ENCODE assay signal across 9 cellular contexts in the genomic region with DNA sequence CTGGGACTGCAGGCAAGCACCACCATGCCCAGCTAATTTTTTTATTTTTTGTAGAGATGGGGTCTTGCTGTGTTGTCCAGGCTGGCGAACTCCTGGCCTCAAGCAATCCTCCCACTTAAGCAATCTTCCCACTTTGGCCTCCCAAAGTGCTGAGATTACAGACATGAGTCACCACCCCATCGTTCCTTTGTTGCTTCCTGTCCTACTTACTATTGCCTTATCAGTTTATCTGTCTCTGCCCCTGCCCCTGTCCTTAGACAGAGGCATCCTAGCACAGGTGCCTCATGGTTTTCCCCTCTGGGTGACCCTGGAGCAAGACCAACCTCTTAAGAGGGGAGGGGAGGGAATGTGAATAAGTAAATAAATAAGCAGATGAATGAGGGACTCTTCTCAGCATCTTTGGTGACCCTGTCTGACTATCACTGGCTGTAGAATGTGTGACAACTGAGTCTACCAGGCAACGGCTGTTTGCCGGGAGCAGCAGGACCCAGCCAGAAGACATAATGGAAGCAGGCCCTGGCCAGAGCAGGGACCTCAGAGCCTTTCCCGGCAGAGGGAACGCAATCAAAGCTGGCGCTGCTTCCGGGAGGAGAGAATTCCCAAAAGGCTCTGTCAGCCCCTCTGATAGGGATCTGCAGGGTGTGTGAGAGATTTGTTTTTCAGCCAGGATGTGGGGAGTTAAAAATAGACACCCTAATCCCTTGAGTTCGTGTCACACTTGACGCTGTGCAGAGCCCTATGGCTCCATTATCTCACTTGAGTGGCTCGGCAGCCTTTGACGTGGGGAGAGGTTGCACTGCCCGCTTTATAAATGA. TPM values are rescaled to one million over a fixed set of nuclear protein-coding genes. Genes with fewer than 3 reads are reported as not detected.
DNase-seq lines count a peak whose midpoint lies in the region; ATAC-seq and TF ChIP-seq lines count a peak whose summit lies in the region.
"Had no signal": no experiment of that assay in that cellular context is flagged by ENCODE, and none has a peak within 500 bp of the region (broad histone marks: within the 10 kb centered on the region; RNA-seq: fewer than 3 reads in every experiment).

No MANE protein-coding gene starts in this region.

- intact Hi-C loops in CD4-positive, alpha-beta memory T cell (cut with micrococcal nuclease) = no loop called here

- POLR2A ChIA-PET in CD4-positive, alpha-beta memory T cell (lab: Charles Lee; ENCODE audit: partially characterized antibody) = no interaction called here

- H3K4me3 Mint-ChIP-seq in chondrocyte (ENCODE audit: unreplicated experiment) = no peak overlapping the region
- no peak overlapping the region for H3K4me3 Mint-ChIP-seq in CD4-positive, alpha-beta memory T cell

- DNase-seq in BE2C = peak; percentile 75
- DNase-seq in NB4 (ENCODE audit: low read depth) = peak; percentile 59
- DNase-seq in chondrocyte (ENCODE audit: low spot score) = no peak
- no peak for DNase-seq in activated CD4-positive, alpha-beta T cell treated with anti-CD3 and anti-CD28 coated beads, Interleukin-2, amount 50 U/mL, for 48 hours
- no peak for DNase-seq in Kasumi-1 (lab: John Stamatoyannopoulos, UW)
- DNase-seq in CD4-positive, alpha-beta memory T cell = no peak
- DNase-seq: activated gamma-delta T cell had no signal

- H3K27me3 Mint-ChIP-seq in chondrocyte (ENCODE audit: low read depth) = peaks cover 3% of the 10 kb centered on the region
- peaks cover 20 to 37% of the 10 kb centered on the region in 2 donors for H3K27me3 Mint-ChIP-seq in CD4-positive, alpha-beta memory T cell

- CTCF ChIA-PET in CD4-positive, alpha-beta memory T cell (lab: Charles Lee; ENCODE audit: partially characterized antibody) = no interaction called here

- TF ChIP-seq POLR2A in NB4 (IDR thresholded peaks at IDR 0.05; ENCODE audit: extremely low read depth, insufficient read length) = no peak

- H3K36me3 Mint-ChIP-seq in chondrocyte (ENCODE audit: low read depth) = no peaks in the 10 kb centered on the region
- H3K36me3 Mint-ChIP-seq in CD4-positive, alpha-beta memory T cell = no peaks in the 10 kb centered on the region

- ATAC-seq in GM21717 (IDR thresholded peaks at IDR 0.05; ENCODE audit: unreplicated experiment) = no peak

- H3K4me3 ChIP-seq in BE2C (ENCODE audit: low read depth, low read length) (peak overlapping the region; percentile 0; the same call in 1 of the 2 replicates), NB4 (ENCODE audit: low read depth, low read length) (no peak overlapping the region), mesodermal cell (ENCODE audit: extremely low read depth, insufficient read depth, low read length, poor library complexity, severe bottlenecking) (no peak overlapping the region)
- no peak overlapping the region for H3K4me3 ChIP-seq in CD4-positive, alpha-beta memory T cell (ENCODE audit: low read length in 2 of 2)

- peaks cover 26% of the 10 kb centered on the region for H3K4me1 Mint-ChIP-seq in chondrocyte (ENCODE audit: low read depth)
- H3K4me1 Mint-ChIP-seq in CD4-positive, alpha-beta memory T cell = peaks cover 2 to 9% (median 6%) of the 10 kb centered on the region in 4 donors

- H3K9me3 ChIP-seq in BE2C (no peaks in the 10 kb centered on the region), mesodermal cell (ENCODE audit: control insufficient read depth, low read length) (no peaks in the 10 kb centered on the region)
- H3K9me3 ChIP-seq in CD4-positive, alpha-beta memory T cell (ENCODE audit: control insufficient read depth in 1 of 2, low read length in 2 of 2) = no peaks in the 10 kb centered on the region

- no peaks in the 10 kb centered on the region for H3K27me3 ChIP-seq in BE2C
- H3K27me3 ChIP-seq in CD4-positive, alpha-beta memory T cell (ENCODE audit: insufficient read depth, low read length) = no peaks in the 10 kb centered on the region

- no peaks in the 10 kb centered on the region for H3K36me3 ChIP-seq in BE2C
- H3K36me3 ChIP-seq in mesodermal cell (ENCODE audit: control insufficient read depth, insufficient read depth, low read length) = no peaks in the 10 kb centered on the region
- no peaks in the 10 kb centered on the region for H3K36me3 ChIP-seq in CD4-positive, alpha-beta memory T cell (ENCODE audit: insufficient read depth, low read length)

- H3K4me1 ChIP-seq in BE2C = peaks cover 21% of the 10 kb centered on the region
- peaks cover 61% of the 10 kb centered on the region for H3K4me1 ChIP-seq in mesodermal cell (ENCODE audit: control insufficient read depth, insufficient read depth, low read length, poor library complexity, severe bottlenecking)
- peaks cover 2% of the 10 kb centered on the region for H3K4me1 ChIP-seq in CD4-positive, alpha-beta memory T cell (ENCODE audit: insufficient read depth, low read length)

- TF ChIP-seq CTCF in BE2C (IDR thresholded peaks at IDR 0.05; ENCODE audit: low read depth, low read length) = no peak
- TF ChIP-seq CTCF in NB4 (IDR thresholded peaks at IDR 0.05; ENCODE audit: low read depth, low read length) = no peak
- TF ChIP-seq CTCF in chondrocyte (IDR thresholded peaks at IDR 0.05) = no peak

- H3K27ac ChIP-seq in mesodermal cell (ENCODE audit: low read depth, low read length, severe bottlenecking) = peak overlapping the region; percentile 95
- no peak overlapping the region for H3K27ac ChIP-seq in CD4-positive, alpha-beta memory T cell (ENCODE audit: low read depth, low read length)

- H3K9me3 Mint-ChIP-seq in chondrocyte (ENCODE audit: low read depth) = no peaks in the 10 kb centered on the region
- peaks cover 0 to 2% (median 0%) of the 10 kb centered on the region in 8 donors for H3K9me3 Mint-ChIP-seq in CD4-positive, alpha-beta memory T cell

- 34 to 35% methylated on average over 11 to 12 of the region's 13 CpGs for WGBS in mesodermal cell (ENCODE audit: insufficient coverage in 2 of 2), 2 experiments

- peak overlapping the region; percentile 17 for H3K27ac Mint-ChIP-seq in chondrocyte (ENCODE audit: unreplicated experiment)
- peak overlapping the region in 2 of 7 donors; percentile 10 to 30 for H3K27ac Mint-ChIP-seq in CD4-positive, alpha-beta memory T cell

RNA-seq across cellular contexts. Expression of a gene that starts 43.8 kb away (rescaled TPM):
- polyA plus RNA-seq in BE2C (2012; ENCODE audit: insufficient read depth, insufficient read length, low read depth) = 65.5 TPM
- total RNA-seq in chondrocyte = 36.6 to 66.7 TPM (median 58.5 TPM) in 3 replicates
- 49.6 TPM for polyA plus RNA-seq in mesodermal cell (2013, experiment 1 of 2)
- 34.2 TPM for polyA plus RNA-seq in mesodermal cell (2013, experiment 2 of 2)
- total RNA-seq in CD4-positive, alpha-beta memory T cell = not detected
- not detected for polyA plus RNA-seq in CD4-positive, alpha-beta memory T cell

Comparison
In these comparisons a context has a peak if more than half of its experiments do, and no peak if none do; other contexts are left out.
1. DNase-seq: peak in BE2C (single experiment) and NB4 (single experiment); none in chondrocyte (single experiment), activated CD4-positive, alpha-beta T cell treated with anti-CD3 and anti-CD28 coated beads, Interleukin-2, amount 50 U/mL, for 48 hours (0 of 2), Kasumi-1 (0 of 2) and CD4-positive, alpha-beta memory T cell (0 of 5).
2. RNA of a gene that starts 43.8 kb away (total RNA-seq): 36.6 to 66.7 TPM in chondrocyte; not detected in CD4-positive, alpha-beta memory T cell; every median in the first group is over 10 times any median in the second.